In the genomic region with DNA sequence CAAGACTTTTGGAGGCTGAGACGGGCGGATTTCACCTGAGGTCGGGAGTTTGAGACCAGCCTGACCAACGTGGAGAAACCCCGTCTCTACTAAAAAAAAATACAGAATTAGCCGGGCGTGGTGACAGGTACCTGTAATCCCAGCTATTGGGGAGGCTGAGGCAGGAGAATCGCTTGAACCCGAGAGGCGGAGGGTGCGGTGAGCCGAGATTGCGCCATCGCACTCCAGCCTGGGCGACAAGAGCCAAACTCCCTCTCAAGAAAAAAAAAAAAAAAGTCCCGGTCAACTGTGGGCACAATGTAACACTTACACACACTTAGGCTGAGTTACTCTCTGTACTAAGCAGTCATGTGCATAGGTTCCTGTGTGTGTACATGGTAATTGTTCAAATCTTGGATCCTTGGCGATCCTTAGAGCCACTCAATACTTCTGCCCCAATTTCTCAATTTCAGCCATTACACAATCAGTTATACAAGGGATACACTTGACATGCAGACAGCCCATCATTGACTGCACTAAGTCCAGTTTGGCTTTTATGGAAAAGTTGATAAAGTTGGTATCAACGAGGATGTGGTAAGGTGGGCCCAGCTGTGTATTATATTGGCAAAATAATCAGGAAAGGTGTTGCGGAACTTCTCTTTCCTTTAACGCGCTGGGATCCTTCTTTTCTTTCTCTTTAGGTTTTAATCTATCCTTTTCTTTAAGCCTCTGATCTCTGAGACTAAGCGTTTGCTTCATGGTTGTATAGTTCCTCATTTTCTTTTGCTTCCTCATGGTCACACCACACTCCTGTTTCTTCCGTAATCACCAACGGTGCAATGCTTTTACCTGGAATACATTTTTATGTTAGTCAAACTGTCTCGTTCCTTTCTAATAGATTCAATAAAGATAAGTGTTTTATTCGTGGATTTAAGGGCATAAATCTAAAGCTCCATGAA, we compare ENCODE assay signal across 1 cellular context.
TF ChIP-seq lines count a peak whose summit lies in the region.

No MANE protein-coding gene starts in this region.

TF ChIP-seq in endothelial cell of umbilical vein, 7 proteins besides CTCF, POLR2A, EP300 and RAD21:
- TF ChIP-seq MYC (IDR thresholded peaks at IDR 0.05; ENCODE audit: low read depth, low read length): no peak
- TF ChIP-seq, protein P1, sequence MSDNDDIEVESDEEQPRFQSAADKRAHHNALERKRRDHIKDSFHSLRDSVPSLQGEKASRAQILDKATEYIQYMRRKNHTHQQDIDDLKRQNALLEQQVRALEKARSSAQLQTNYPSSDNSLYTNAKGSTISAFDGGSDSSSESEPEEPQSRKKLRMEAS (IDR thresholded peaks at IDR 0.05; ENCODE audit: insufficient read depth, insufficient read length): no peak
- TF ChIP-seq POLR2AphosphoS5 (IDR thresholded peaks at IDR 0.05; ENCODE audit: insufficient read depth, low read depth, low read length): no peak
- TF ChIP-seq JUN (IDR thresholded peaks at IDR 0.05; ENCODE audit: borderline replicate concordance, insufficient read depth, insufficient read length, low read depth): no peak
- no peak for TF ChIP-seq GATA2 (IDR thresholded peaks at IDR 0.05; ENCODE audit: insufficient read depth, insufficient read length, low read depth, low read length)
